20 cellular contexts compared by ENCODE assay signal in the genomic region with DNA sequence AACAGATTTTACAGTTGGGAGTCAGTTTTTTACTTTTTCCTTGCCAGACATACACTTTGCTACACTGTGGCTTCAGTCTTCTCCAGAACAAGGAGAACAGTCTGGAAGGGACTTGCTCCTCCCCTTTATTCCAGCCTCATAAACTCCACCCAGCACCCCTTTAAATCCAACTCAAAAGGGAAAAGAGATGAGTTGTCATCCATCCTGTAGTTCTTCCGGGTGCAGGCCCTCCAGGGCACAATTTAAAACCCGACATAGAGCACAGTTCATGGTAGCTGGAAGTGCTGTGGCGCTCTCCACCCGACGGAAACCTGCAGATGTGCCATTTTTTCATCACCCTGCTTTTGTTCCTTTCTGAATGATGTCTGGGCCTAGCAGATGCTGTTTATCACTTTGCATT.
"Had no signal": no experiment of that assay in that cellular context is flagged by ENCODE, and none has a peak within 500 bp of the region (broad histone marks: within the 10 kb centered on the region; RNA-seq: fewer than 3 reads in every experiment).

No MANE protein-coding gene starts in this region.

- H3K27ac ChIP-seq: colonic mucosa, dorsolateral prefrontal cortex, epithelial cell of prostate, foreskin keratinocyte, gastroesophageal sphincter, heart left ventricle, hepatocyte, left lung, lower lobe of right lung had no signal

- H3K9me3 ChIP-seq: colonic mucosa, gastroesophageal sphincter, heart left ventricle, left lung, lower lobe of right lung had no signal

- H3K4me3 Mint-ChIP-seq: naive thymus-derived CD4-positive, alpha-beta T cell had no signal

- H3K9me3 Mint-ChIP-seq: naive thymus-derived CD4-positive, alpha-beta T cell had no signal

- DNase-seq: colonic mucosa; dermis blood vessel endothelial cell; dorsolateral prefrontal cortex; effector CD4-positive, alpha-beta T cell; effector memory CD4-positive, alpha-beta T cell; erythroblast; foreskin keratinocyte; heart left ventricle; hypothalamus; left cardiac atrium; left lung; left ventricle myocardium superior; lower lobe of right lung; mesenchymal stem cell; midbrain; naive thymus-derived CD4-positive, alpha-beta T cell had no signal

- H3K4me1 Mint-ChIP-seq: naive thymus-derived CD4-positive, alpha-beta T cell had no signal

- H3K4me3 ChIP-seq: colonic mucosa, dorsolateral prefrontal cortex, gastroesophageal sphincter, heart left ventricle, hepatocyte, left lung, lower lobe of right lung had no signal

- H3K27ac Mint-ChIP-seq: naive thymus-derived CD4-positive, alpha-beta T cell had no signal

- H3K36me3 ChIP-seq: colonic mucosa had no signal

- ATAC-seq: esophagus mucosa; foreskin keratinocyte; gastroesophageal sphincter; heart left ventricle; left cardiac atrium; left lung; left ventricle myocardium superior; lower lobe of right lung; naive thymus-derived CD4-positive, alpha-beta T cell had no signal

- H3K27me3 ChIP-seq: colonic mucosa, dorsolateral prefrontal cortex, foreskin keratinocyte, gastroesophageal sphincter, heart left ventricle, hepatocyte, left lung had no signal

- H3K4me1 ChIP-seq: colonic mucosa, foreskin keratinocyte, gastroesophageal sphincter, lower lobe of right lung had no signal
